36 cellular contexts compared by ENCODE assay signal in genomic region chr17:65660078-65660477, GRCh38.
"Had no signal": no experiment of that assay in that cellular context is flagged by ENCODE, and none has a peak within 500 bp of the region (broad histone marks: within the 10 kb centered on the region; RNA-seq: fewer than 3 reads in every experiment).

No MANE protein-coding gene starts in this region.

- H3K4me1 Mint-ChIP-seq: activated B cell treated with CpG ODN at 0.5 μM for 24 hours; activated CD4-positive, alpha-beta T cell treated with anti-CD3 and anti-CD28 coated beads, Interleukin-2, amount 10 ng/mL, durations not matched to agents 24 days and 14 days had no signal

- ATAC-seq: activated CD8-positive, alpha-beta T cell treated with anti-CD3 and anti-CD28 coated beads for 36 hours; activated naive CD4-positive, alpha-beta T cell treated with anti-CD3 and anti-CD28 coated beads, Interleukin-2, amount 50 U/mL, for 72 hours; activated T-cell treated with anti-CD3 and anti-CD28 coated beads, Interleukin-2, amount 50 U/mL, for 4 hours; activated T-cell treated with anti-CD3 and anti-CD28 coated beads, Interleukin-2, amount 50 U/mL, for 72 hours; activated T-helper 17 cell treated with anti-CD3 and anti-CD28 coated beads, Interleukin-2, amount 50 U/mL, for 72 hours; body of pancreas had no signal

- H3K27ac Mint-ChIP-seq: activated B cell treated with CpG ODN at 0.5 μM for 24 hours; activated CD4-positive, alpha-beta memory T cell treated with anti-CD3 and anti-CD28 coated beads for 36 hours; activated CD4-positive, alpha-beta T cell treated with anti-CD3 and anti-CD28 coated beads, Interleukin-2, amount 10 ng/mL, durations not matched to agents 24 days and 14 days; activated CD8-positive, alpha-beta T cell treated with anti-CD3 and anti-CD28 coated beads for 36 hours; activated naive CD4-positive, alpha-beta T cell treated with anti-CD3 and anti-CD28 coated beads for 36 hours; activated T-helper 1 cell treated with anti-CD3 and anti-CD28 coated beads, Interleukin-12 subunit alpha, Interleukin-12 subunit beta, Interleukin-2, Interleukin-4 antibody, amounts not matched to agents 30 ng/mL and 10 ng/mL and 1 ng/mL, durations not matched to agents 14 hours and 24 hours and 36 hours; T-helper 1 cell treated with Interleukin-12 subunit alpha and Interleukin-12 subunit beta and Interleukin-4 antibody, amounts not matched to agents 30 μg/mL and 1 μg/mL, for 36 hours; T-helper 2 cell treated with Interferon-gamma antibody and Interleukin-4, amounts not matched to agents 5 μg/mL and 100 μg/mL, for 36 hours had no signal

- H3K4me3 ChIP-seq: adrenal gland, body of pancreas, breast epithelium had no signal

- H3K27me3 ChIP-seq: adrenal gland, body of pancreas, brain microvascular endothelial cell, breast epithelium had no signal

- H3K4me3 Mint-ChIP-seq: activated B cell treated with CpG ODN at 0.5 μM for 24 hours; activated CD4-positive, alpha-beta memory T cell treated with anti-CD3 and anti-CD28 coated beads for 36 hours; activated CD4-positive, alpha-beta T cell treated with anti-CD3 and anti-CD28 coated beads, Interleukin-2, amount 10 ng/mL, durations not matched to agents 24 days and 14 days; activated CD8-positive, alpha-beta T cell treated with anti-CD3 and anti-CD28 coated beads for 36 hours; activated naive CD4-positive, alpha-beta T cell treated with anti-CD3 and anti-CD28 coated beads for 36 hours; activated naive CD8-positive, alpha-beta T cell treated with anti-CD3 and anti-CD28 coated beads for 36 hours; activated T-cell treated with anti-CD3 and anti-CD28 coated beads, Interleukin-2, amount 50 U/mL, for 4 hours; activated T-cell treated with anti-CD3 and anti-CD28 coated beads, Interleukin-2, amount 50 U/mL, for 72 hours; activated T-helper 1 cell treated with anti-CD3 and anti-CD28 coated beads, Interleukin-12 subunit alpha, Interleukin-12 subunit beta, Interleukin-2, Interleukin-4 antibody, amounts not matched to agents 30 ng/mL and 10 ng/mL and 1 ng/mL, durations not matched to agents 14 hours and 24 hours and 36 hours; activated T-helper 17 cell treated with anti-CD3 and anti-CD28 coated beads, Interleukin-2, amount 50 U/mL, for 72 hours; T-helper 1 cell treated with Interleukin-12 subunit alpha and Interleukin-12 subunit beta and Interleukin-4 antibody, amounts not matched to agents 30 μg/mL and 1 μg/mL, for 36 hours; T-helper 2 cell treated with Interferon-gamma antibody and Interleukin-4, amounts not matched to agents 5 μg/mL and 100 μg/mL, for 36 hours had no signal

- DNase-seq: activated B cell treated with CpG ODN at 0.5 μM for 24 hours; activated CD4-positive, alpha-beta memory T cell treated with anti-CD3 and anti-CD28 coated beads for 36 hours; activated CD4-positive, alpha-beta T cell treated with anti-CD3 and anti-CD28 coated beads for 4 hours; activated CD4-positive, alpha-beta T cell treated with anti-CD3 and anti-CD28 coated beads, Interleukin-2, amount 10 ng/mL, durations not matched to agents 24 days and 14 days; activated CD4-positive, alpha-beta T cell treated with anti-CD3 and anti-CD28 coated beads, Interleukin-2, amount 50 U/mL, for 1 hour; activated CD4-positive, alpha-beta T cell treated with anti-CD3 and anti-CD28 coated beads, Interleukin-2, amount 50 U/mL, for 4 hours; activated CD4-positive, CD25-positive, alpha-beta regulatory T cell treated with anti-CD3 and anti-CD28 coated beads, Interleukin-2, amount 50 U/mL, for 72 hours; activated CD8-positive, alpha-beta T cell treated with anti-CD3 and anti-CD28 coated beads for 36 hours; activated effector memory CD4-positive, alpha-beta T cell treated with anti-CD3 and anti-CD28 coated beads, Interleukin-2, amount 50 U/mL, for 16 hours; activated gamma-delta T cell treated with Interleukin-2 at 50 U/mL for 16 hours; activated naive CD4-positive, alpha-beta T cell; activated naive CD4-positive, alpha-beta T cell treated with anti-CD3 and anti-CD28 coated beads for 36 hours; activated naive CD4-positive, alpha-beta T cell treated with anti-CD3 and anti-CD28 coated beads, Interleukin-2, amount 50 U/mL, for 16 hours; activated naive CD8-positive, alpha-beta T cell treated with anti-CD3 and anti-CD28 coated beads for 36 hours; activated T-cell treated with anti-CD3 and anti-CD28 coated beads for 4 hours; activated T-cell treated with anti-CD3 and anti-CD28 coated beads, Interleukin-2, amount 50 U/mL, for 1 hour; activated T-cell treated with anti-CD3 and anti-CD28 coated beads, Interleukin-2, amount 50 U/mL, for 4 hours; activated T-cell treated with anti-CD3 and anti-CD28 coated beads, Interleukin-2, amount 50 U/mL, for 72 hours; adrenal gland; amniotic stem cell; aorta; body of pancreas; brain microvascular endothelial cell; central memory CD4-positive, alpha-beta T cell; T-helper 1 cell; T-helper 2 cell; T-helper 9 cell had no signal

- FAIRE-seq: astrocyte, TTC549 had no signal

- H3K27ac ChIP-seq: adrenal gland, body of pancreas, brain microvascular endothelial cell, breast epithelium, VCaP had no signal

- H3K4me1 ChIP-seq: adrenal gland, body of pancreas, breast epithelium had no signal

- H3K9me3 ChIP-seq: adrenal gland, body of pancreas, breast epithelium had no signal

- H3K36me3 ChIP-seq: adrenal gland, brain microvascular endothelial cell, breast epithelium had no signal

- H3K9me3 Mint-ChIP-seq: activated CD4-positive, alpha-beta T cell treated with anti-CD3 and anti-CD28 coated beads, Interleukin-2, amount 10 ng/mL, durations not matched to agents 24 days and 14 days; activated CD8-positive, alpha-beta T cell treated with anti-CD3 and anti-CD28 coated beads for 36 hours; activated naive CD4-positive, alpha-beta T cell treated with anti-CD3 and anti-CD28 coated beads for 36 hours; activated T-helper 1 cell treated with anti-CD3 and anti-CD28 coated beads, Interleukin-12 subunit alpha, Interleukin-12 subunit beta, Interleukin-2, Interleukin-4 antibody, amounts not matched to agents 30 ng/mL and 10 ng/mL and 1 ng/mL, durations not matched to agents 14 hours and 24 hours and 36 hours; activated T-helper 17 cell treated with anti-CD3 and anti-CD28 coated beads, Interleukin-2, amount 50 U/mL, for 72 hours; T-helper 1 cell treated with Interleukin-12 subunit alpha and Interleukin-12 subunit beta and Interleukin-4 antibody, amounts not matched to agents 30 μg/mL and 1 μg/mL, for 36 hours; T-helper 2 cell treated with Interferon-gamma antibody and Interleukin-4, amounts not matched to agents 5 μg/mL and 100 μg/mL, for 36 hours had no signal

- H3K36me3 Mint-ChIP-seq: activated CD4-positive, alpha-beta memory T cell treated with anti-CD3 and anti-CD28 coated beads for 36 hours; activated naive CD4-positive, alpha-beta T cell treated with anti-CD3 and anti-CD28 coated beads, Interleukin-2, amount 50 U/mL, for 72 hours; activated naive CD8-positive, alpha-beta T cell treated with anti-CD3 and anti-CD28 coated beads for 36 hours had no signal

- H3K27me3 Mint-ChIP-seq: activated B cell treated with CpG ODN at 0.5 μM for 24 hours; activated CD4-positive, alpha-beta memory T cell treated with anti-CD3 and anti-CD28 coated beads for 36 hours; activated CD4-positive, alpha-beta T cell treated with anti-CD3 and anti-CD28 coated beads, Interleukin-2, amount 10 ng/mL, durations not matched to agents 24 days and 14 days; activated T-helper 17 cell treated with anti-CD3 and anti-CD28 coated beads, Interleukin-2, amount 50 U/mL, for 72 hours had no signal
